In genomic region chr10:15419279-15419874, GRCh38 we compare ENCODE assay signal across 9 cellular contexts. TPM values are rescaled to one million over a fixed set of nuclear protein-coding genes. Genes with fewer than 3 reads are reported as not detected.
DNase-seq lines count a peak whose midpoint lies in the region; ATAC-seq, FAIRE-seq and TF ChIP-seq lines count a peak whose summit lies in the region.
"Had no signal": no experiment of that assay in that cellular context is flagged by ENCODE, and none has a peak within 500 bp of the region (broad histone marks: within the 10 kb centered on the region; RNA-seq: fewer than 3 reads in every experiment).

No MANE protein-coding gene starts in this region.

- H3K4me3 ChIP-seq in right lobe of liver, result no peak overlapping the region

- no peaks in the 10 kb centered on the region for H3K4me1 ChIP-seq in right lobe of liver

- no peaks in the 10 kb centered on the region for H3K36me3 Mint-ChIP-seq in type B pancreatic cell
- H3K36me3 Mint-ChIP-seq: T-cell had no signal

- peak; percentile 61 for ATAC-seq in GM21619 (IDR thresholded peaks at IDR 0.05; ENCODE audit: unreplicated experiment)
- ATAC-seq in right lobe of liver, result peak; percentile 74 to 89 (median 77)
- ATAC-seq in GM19455 (IDR thresholded peaks at IDR 0.05; ENCODE audit: unreplicated experiment), result no peak
- ATAC-seq: T-cell had no signal

- FAIRE-seq in RCC 7860 (lab: Jason Lieb, UNC), result peak; percentile 71

- WGBS in right lobe of liver (ENCODE audit: insufficient coverage, low coverage, low lambda C conversion rate, missing lambda C conversion rate), result 3% methylated on average over 3 of the region's 3 CpGs

- intact Hi-C loops in right lobe of liver (cut with DNase I), result no loop called here

- DNase-seq in DMS 273 (lab: John Stamatoyannopoulos, UW; ENCODE audit: unreplicated experiment) (peak; percentile 74), RCC 7860 (ENCODE audit: low spot score) (peak; percentile 17), right lobe of liver (no peak), type B pancreatic cell (ENCODE audit: extremely low spot score, unreplicated experiment) (no peak)
- DNase-seq in central memory CD4-positive, alpha-beta T cell, result peak; percentile 11
- no peak for DNase-seq in activated CD8-positive, alpha-beta memory T cell treated with anti-CD3 and anti-CD28 coated beads for 24 hours

- H3K9me3 Mint-ChIP-seq in type B pancreatic cell, result no peaks in the 10 kb centered on the region

- H3K27me3 ChIP-seq in right lobe of liver, result no peaks in the 10 kb centered on the region

- TF ChIP-seq CTCF in right lobe of liver (IDR thresholded peaks at IDR 0.05) (peak; percentile 63 to 90 (median 86)), type B pancreatic cell (conservative IDR thresholded peaks at IDR 0.05) (peak; percentile 93)

- H3K9me3 ChIP-seq in right lobe of liver, result peaks cover 0 to 5% (median 0%) of the 10 kb centered on the region in 4 donors

- H3K27ac Mint-ChIP-seq in type B pancreatic cell, result no peak overlapping the region
- H3K27ac Mint-ChIP-seq: T-cell had no signal

- H3K27me3 Mint-ChIP-seq in type B pancreatic cell, result no peaks in the 10 kb centered on the region

- H3K36me3 ChIP-seq in right lobe of liver, result no peaks in the 10 kb centered on the region

- no peaks in the 10 kb centered on the region for H3K4me1 Mint-ChIP-seq in type B pancreatic cell (ENCODE audit: unreplicated experiment)
- H3K4me1 Mint-ChIP-seq: T-cell had no signal

- H3K4me3 Mint-ChIP-seq in type B pancreatic cell, result no peak overlapping the region
- H3K4me3 Mint-ChIP-seq: T-cell had no signal

- no peak for TF ChIP-seq POLR2A in right lobe of liver (IDR thresholded peaks at IDR 0.05)

- H3K27ac ChIP-seq in right lobe of liver, result no peak overlapping the region

RNA-seq across cellular contexts. Expression of gene FAM171A1, which starts 48.3 kb away (rescaled TPM):
- total RNA-seq in right lobe of liver (10 to 100 TPM in 4 of 6 experiments, 1 to 10 TPM in 2; 6.1 to 12.1 (median 10.3) TPM), type B pancreatic cell (ENCODE audit: low replicate concordance) (28.6 and 49.3 TPM in 2 replicates)

Comparison
In these comparisons a context has a peak if more than half of its experiments do, and no peak if none do; other contexts are left out.
1. DNase-seq: peak in DMS 273 (single experiment), RCC 7860 (single experiment) and central memory CD4-positive, alpha-beta T cell (single experiment); none in right lobe of liver (0 of 3), type B pancreatic cell (single experiment) and activated CD8-positive, alpha-beta memory T cell treated with anti-CD3 and anti-CD28 coated beads for 24 hours (single experiment).